ENCODE assay signal across 8 cellular contexts in the genomic region with DNA sequence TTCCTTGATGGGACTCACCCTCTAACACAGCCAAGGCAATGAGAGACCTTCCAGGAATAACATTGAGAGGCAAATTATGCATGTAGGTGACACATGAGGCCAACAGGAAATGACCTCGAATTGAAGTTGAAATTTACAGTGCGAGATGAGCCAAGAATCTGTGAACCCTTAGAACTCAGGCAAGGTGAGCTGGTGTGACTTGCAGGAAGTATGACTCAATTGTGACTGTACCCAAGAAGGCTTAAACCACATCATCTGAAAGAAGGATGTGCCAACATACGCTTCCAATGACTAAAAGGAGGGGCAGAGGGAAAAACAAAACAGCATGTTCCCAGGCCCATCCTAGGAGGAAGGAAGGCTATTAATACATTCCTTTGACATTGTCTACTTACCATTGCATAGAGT. TPM values are rescaled to one million over a fixed set of nuclear protein-coding genes. Genes with fewer than 3 reads are reported as not detected.
A peak's percentile ranks its signal among the peaks of the same experiment; 100 is the strongest.
DNase-seq lines count a peak whose midpoint lies in the region; ATAC-seq and TF ChIP-seq lines count a peak whose summit lies in the region.

No MANE protein-coding gene starts in this region.

- peaks cover 22% of the 10 kb centered on the region for H3K4me1 ChIP-seq in PC-9 (replicated peaks; ENCODE audit: insufficient read depth)
- H3K4me1 ChIP-seq in thymus (ENCODE audit: control insufficient read depth, insufficient read depth, low read length) = peaks cover 20% of the 10 kb centered on the region

- H3K27ac ChIP-seq in PC-9 (peak overlapping the region; percentile 93), thymus (ENCODE audit: low read depth) (peak overlapping the region; percentile 84)

- POLR2A ChIA-PET in PC-9 (lab: Charles Lee; ENCODE audit: unreplicated experiment) = interaction anchor here (0.6 to 0.9 kb wide), 3 partner anchors 20 to 417 kb away, joined by 3 to 13 read pairs (median 6); no protein-coding TSS in a partner anchor

- H3K79me2 ChIP-seq in PC-9 (ENCODE audit: low read depth) = 0 out of 2 replicates have a peak, but pooled peaks cover 6% of the 10 kb centered on the region

- no peaks in the 10 kb centered on the region for H4K20me1 ChIP-seq in PC-9 (ENCODE audit: insufficient read depth)

- DNase-seq in PC-9 = peak; percentile 70 to 100
- DNase-seq in activated naive CD8-positive, alpha-beta T cell treated with anti-CD3 and anti-CD28 coated beads for 36 hours = peak; percentile 53
- DNase-seq in kidney tubule cell (ENCODE audit: low spot score) = peak; percentile 100
- DNase-seq in NCI-H345 treated with DMSO at 0.1 percent for 48 hours (lab: John Stamatoyannopoulos, UW; ENCODE audit: unreplicated experiment) = no peak

- peak overlapping the region; percentile 10 for H3K4me3 Mint-ChIP-seq in activated naive CD8-positive, alpha-beta T cell treated with anti-CD3 and anti-CD28 coated beads for 36 hours

- 11% methylated on average over 3 of the region's 3 CpGs for WGBS in thymus

- ATAC-seq in GM18870 (IDR thresholded peaks at IDR 0.05; ENCODE audit: unreplicated experiment) (peak; percentile 60), GM18873 (IDR thresholded peaks at IDR 0.05; ENCODE audit: low FRiP score, unreplicated experiment) (no peak), GM21367 (IDR thresholded peaks at IDR 0.05; ENCODE audit: unreplicated experiment) (no peak)

- peak overlapping the region; percentile 91 for H3K27ac Mint-ChIP-seq in activated naive CD8-positive, alpha-beta T cell treated with anti-CD3 and anti-CD28 coated beads for 36 hours

- H3K36me3 ChIP-seq in PC-9 (ENCODE audit: low read depth) (no peaks in the 10 kb centered on the region), thymus (ENCODE audit: control insufficient read depth, insufficient read depth) (no peaks in the 10 kb centered on the region)

- no peaks in the 10 kb centered on the region for H3K27me3 Mint-ChIP-seq in activated naive CD8-positive, alpha-beta T cell treated with anti-CD3 and anti-CD28 coated beads for 36 hours

- peaks cover 8% of the 10 kb centered on the region for H3K9me3 Mint-ChIP-seq in activated naive CD8-positive, alpha-beta T cell treated with anti-CD3 and anti-CD28 coated beads for 36 hours

- H3K4me2 ChIP-seq in PC-9 = peak overlapping the region; percentile 43

- TF ChIP-seq CTCF in PC-9 (conservative IDR thresholded peaks at IDR 0.05) = no peak

- intact Hi-C loops in PC-9 (cut with micrococcal nuclease; ENCODE audit: unreplicated experiment) = loop anchor here (1.0 to 2.0 kb wide), 3 partner anchors 9 to 31 kb away; no protein-coding TSS in a partner anchor

- no peaks in the 10 kb centered on the region for H3K27me3 ChIP-seq in PC-9 (ENCODE audit: insufficient read depth, low read depth)
- no peaks in the 10 kb centered on the region for H3K27me3 ChIP-seq in thymus (ENCODE audit: control insufficient read depth, insufficient read depth)

- H3K4me1 Mint-ChIP-seq in activated naive CD8-positive, alpha-beta T cell treated with anti-CD3 and anti-CD28 coated beads for 36 hours = peaks cover 68% of the 10 kb centered on the region

- no peaks in the 10 kb centered on the region for H3K9me2 ChIP-seq in PC-9 (ENCODE audit: insufficient read depth)

- CTCF ChIA-PET in PC-9 (lab: Charles Lee) = interaction anchor here (0.9 kb wide), 2 partner anchors 9 to 34 kb away, joined by 3 read pairs; no protein-coding TSS in a partner anchor

- peaks cover 23% of the 10 kb centered on the region for H3K36me3 Mint-ChIP-seq in activated naive CD8-positive, alpha-beta T cell treated with anti-CD3 and anti-CD28 coated beads for 36 hours

- BruUV-seq in PC-9 (replicated peaks; lab: Mats Ljungman, UMichigan) = no TSS peak

- H3K4me3 ChIP-seq in PC-9 (no peak overlapping the region), thymus (ENCODE audit: low read length) (no peak overlapping the region)

- H3K9me3 ChIP-seq in PC-9 (ENCODE audit: insufficient read depth, low read depth) (no peaks in the 10 kb centered on the region; the same call in 1 of the 2 replicates), thymus (ENCODE audit: control insufficient read depth) (no peaks in the 10 kb centered on the region)

- no peak overlapping the region for H2AFZ ChIP-seq in PC-9

- H3F3A ChIP-seq in PC-9 (ENCODE audit: insufficient read depth, low read depth) = peaks cover 23% of the 10 kb centered on the region

RNA-seq across cellular contexts. Expression of a gene that starts 44.8 kb away (rescaled TPM):
- total RNA-seq in PC-9 (2021) = 6.0 and 7.1 TPM in 2 replicates
- total RNA-seq in activated naive CD8-positive, alpha-beta T cell treated with anti-CD3 and anti-CD28 coated beads for 36 hours = 10 to 100 TPM; 50.1 to 51.1 TPM
- polyA plus RNA-seq in thymus = 27.0 TPM

RNA-seq across cellular contexts. Expression of a gene that starts 55.5 kb away (rescaled TPM):
- total RNA-seq in PC-9 (2021) = 46.8 and 80.5 TPM in 2 replicates
- 100 to 1,000 TPM; 105 to 110 TPM for total RNA-seq in activated naive CD8-positive, alpha-beta T cell treated with anti-CD3 and anti-CD28 coated beads for 36 hours
- 33.7 TPM for polyA plus RNA-seq in thymus
